Comparison of ENCODE assay signal across 8 cellular contexts in the genomic region with DNA sequence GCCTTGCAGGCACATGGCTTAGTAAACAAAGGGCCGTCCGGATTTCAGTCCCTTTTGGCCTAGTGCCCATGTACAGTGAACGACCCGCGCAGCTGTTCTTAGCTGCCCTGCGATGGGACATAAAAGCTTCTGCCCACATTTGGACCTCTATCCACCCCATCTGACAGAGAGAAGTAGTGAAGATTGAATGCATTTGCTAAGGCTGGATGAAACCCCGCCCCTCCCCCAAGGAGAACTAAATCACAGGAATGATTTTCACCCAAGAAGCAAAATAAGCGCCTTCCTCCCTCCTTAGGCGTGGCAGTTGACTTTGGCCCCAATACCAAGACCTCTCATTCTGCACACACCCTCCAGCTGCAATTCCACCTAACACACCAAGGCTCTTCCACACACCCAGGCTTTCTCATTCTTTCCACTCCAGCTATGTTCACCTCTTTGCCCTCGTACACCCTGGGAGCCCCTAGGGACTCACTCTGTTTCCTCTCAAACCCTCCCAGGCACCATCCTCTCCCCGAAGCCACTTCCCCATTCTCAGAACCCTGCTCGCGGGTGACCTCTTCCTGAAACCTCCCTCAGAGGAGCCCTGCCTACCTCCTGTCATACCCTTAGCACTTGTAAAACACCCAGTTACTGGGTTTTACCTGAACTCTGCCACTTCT. TPM values are rescaled to one million over a fixed set of nuclear protein-coding genes. Genes with fewer than 3 reads are reported as not detected.
DNase-seq lines count a peak whose midpoint lies in the region; ATAC-seq and FAIRE-seq lines count a peak whose summit lies in the region.

No MANE protein-coding gene starts in this region.

- H3K27me3 Mint-ChIP-seq in activated T-helper 17 cell treated with anti-CD3 and anti-CD28 coated beads, Interleukin-2, amount 50 U/mL, for 72 hours: peaks cover 9% of the 10 kb centered on the region
- peaks cover 19% of the 10 kb centered on the region in 2 donors for H3K27me3 Mint-ChIP-seq in natural killer cell treated with Interleukin-12 subunit alpha and Interleukin-12 subunit beta and Interleukin-15 and Interleukin-18, amount 100 ng/mL, for 72 hours

- no peaks in the 10 kb centered on the region for H3K36me3 ChIP-seq in H7 (replicated peaks; ENCODE audit: control insufficient read depth, insufficient read depth, low read length)

- no peaks in the 10 kb centered on the region for H3K36me3 Mint-ChIP-seq in activated T-helper 17 cell treated with anti-CD3 and anti-CD28 coated beads, Interleukin-2, amount 50 U/mL, for 72 hours (ENCODE audit: low read depth)
- no peaks in the 10 kb centered on the region for H3K36me3 Mint-ChIP-seq in natural killer cell treated with Interleukin-12 subunit alpha and Interleukin-12 subunit beta and Interleukin-15 and Interleukin-18, amount 100 ng/mL, for 72 hours

- H3K4me3 Mint-ChIP-seq in activated T-helper 17 cell treated with anti-CD3 and anti-CD28 coated beads, Interleukin-2, amount 50 U/mL, for 72 hours: no peak overlapping the region
- peak overlapping the region; percentile 53 for H3K4me3 Mint-ChIP-seq in natural killer cell treated with Interleukin-12 subunit alpha and Interleukin-12 subunit beta and Interleukin-15 and Interleukin-18, amount 100 ng/mL, for 72 hours

- no peaks in the 10 kb centered on the region for H3K9me3 Mint-ChIP-seq in activated T-helper 17 cell treated with anti-CD3 and anti-CD28 coated beads, Interleukin-2, amount 50 U/mL, for 72 hours
- H3K9me3 Mint-ChIP-seq in natural killer cell treated with Interleukin-12 subunit alpha and Interleukin-12 subunit beta and Interleukin-15 and Interleukin-18, amount 100 ng/mL, for 72 hours: no peaks in the 10 kb centered on the region

- H3K27me3 ChIP-seq in H7 (ENCODE audit: control insufficient read depth, insufficient read depth, low read length): no peaks in the 10 kb centered on the region

- DNase-seq in DMS 273 (lab: John Stamatoyannopoulos, UW; ENCODE audit: unreplicated experiment): peak; percentile 31
- DNase-seq in DMS 273 treated with DMSO at 0.1 percent for 48 hours (lab: John Stamatoyannopoulos, UW): no peak
- peak; percentile 91 for DNase-seq in LHCN-M2 (ENCODE audit: low read depth)
- no peak for DNase-seq in natural killer cell treated with Interleukin-12 subunit alpha and Interleukin-12 subunit beta and Interleukin-15 and Interleukin-18, amount 100 ng/mL, for 72 hours (ENCODE audit: low spot score)
- DNase-seq in H7: no peak
- DNase-seq in frontal cortex (ENCODE audit: low spot score in 2 of 2): no peak

- H3K4me3 ChIP-seq in H7 (ENCODE audit: insufficient read depth, low read depth, low read length): no peak overlapping the region

- H3K4me1 Mint-ChIP-seq in activated T-helper 17 cell treated with anti-CD3 and anti-CD28 coated beads, Interleukin-2, amount 50 U/mL, for 72 hours: no peaks in the 10 kb centered on the region
- H3K4me1 Mint-ChIP-seq in natural killer cell treated with Interleukin-12 subunit alpha and Interleukin-12 subunit beta and Interleukin-15 and Interleukin-18, amount 100 ng/mL, for 72 hours (ENCODE audit: low read depth in 2 of 2): peaks cover 7 to 12% of the 10 kb centered on the region in 2 donors

- FAIRE-seq in frontal cortex (lab: Jason Lieb, UNC): no peak

- no peak overlapping the region for H3K27ac Mint-ChIP-seq in activated T-helper 17 cell treated with anti-CD3 and anti-CD28 coated beads, Interleukin-2, amount 50 U/mL, for 72 hours
- H3K27ac Mint-ChIP-seq in natural killer cell treated with Interleukin-12 subunit alpha and Interleukin-12 subunit beta and Interleukin-15 and Interleukin-18, amount 100 ng/mL, for 72 hours: no peak overlapping the region

- ATAC-seq in GM21717 (IDR thresholded peaks at IDR 0.05; ENCODE audit: unreplicated experiment): peak; percentile 87
- peak; percentile 61 for ATAC-seq in activated T-helper 17 cell treated with anti-CD3 and anti-CD28 coated beads, Interleukin-2, amount 50 U/mL, for 72 hours (replicated peaks)
- peak; percentile 43 to 71 for ATAC-seq in natural killer cell treated with Interleukin-12 subunit alpha and Interleukin-12 subunit beta and Interleukin-15 and Interleukin-18, amount 100 ng/mL, for 72 hours

RNA-seq across cellular contexts. Expression of a gene that starts 14.1 kb away (rescaled TPM):
- total RNA-seq in LHCN-M2 (2014; rRNA removed): 8.7 and 9.5 TPM in 2 replicates
- 3.0 TPM for polyA plus RNA-seq in LHCN-M2 (2012)
- 1 to 10 TPM; 1.1 to 4.7 TPM for total RNA-seq in activated T-helper 17 cell treated with anti-CD3 and anti-CD28 coated beads, Interleukin-2, amount 50 U/mL, for 72 hours
- total RNA-seq in natural killer cell treated with Interleukin-12 subunit alpha and Interleukin-12 subunit beta and Interleukin-15 and Interleukin-18, amount 100 ng/mL, for 72 hours: under 1 TPM in 1 of 2 donors, not detected in 1; 0.14 TPM
- total RNA-seq in H7 (2014; rRNA removed; shearing (Covaris generic)): not detected in 2 replicates
- 2.0 TPM for total RNA-seq in frontal cortex

Comparison
In these comparisons a context has a peak if more than half of its experiments do, and no peak if none do; other contexts are left out.
1. DNase-seq: peak in DMS 273 (single experiment) and LHCN-M2 (single experiment); none in DMS 273 treated with DMSO at 0.1 percent for 48 hours (single experiment), natural killer cell treated with Interleukin-12 subunit alpha and Interleukin-12 subunit beta and Interleukin-15 and Interleukin-18, amount 100 ng/mL, for 72 hours (single experiment), H7 (single experiment) and frontal cortex (0 of 2).
2. Peak in every context shown above with its lines, with median percentiles within 50 percentile points of each other: ATAC-seq.